Comparison of ENCODE assay signal across 8 cellular contexts in genomic region chr11:46238967-46239800, GRCh38. TPM values are rescaled to one million over a fixed set of nuclear protein-coding genes. Genes with fewer than 3 reads are reported as not detected.
A peak's percentile ranks its signal among the peaks of the same experiment; 100 is the strongest.
DNase-seq lines count a peak whose midpoint lies in the region; ATAC-seq and TF ChIP-seq lines count a peak whose summit lies in the region.

No MANE protein-coding gene starts in this region.

- H2AFZ ChIP-seq in OCI-LY1 (ENCODE audit: low read length): no peak overlapping the region

- peak overlapping the region; percentile 45 to 68 (median 54) for H3K4me3 ChIP-seq in BLaER1 treated with 17β-estradiol and CSF1 and Interleukin-3, amounts not matched to agents 10 nM and 100 nM
- peak overlapping the region; percentile 41 for H3K4me3 ChIP-seq in OCI-LY1 (ENCODE audit: low read depth, low read length, poor library complexity, severe bottlenecking)
- H3K4me3 ChIP-seq in mononuclear cell (ENCODE audit: low read length): peak overlapping the region; percentile 19

- H3K9me3 ChIP-seq in BLaER1 treated with 17β-estradiol and CSF1 and Interleukin-3, amounts not matched to agents 10 nM and 100 nM (replicated peaks in 1 of 11): peaks cover 5 to 28% (median 6%) of the 10 kb centered on the region in 11 experiments; a peak in 17 of 22 replicates
- no peaks in the 10 kb centered on the region for H3K9me3 ChIP-seq in OCI-LY1 (ENCODE audit: low read length)
- no peaks in the 10 kb centered on the region for H3K9me3 ChIP-seq in mononuclear cell (ENCODE audit: low read depth, low read length)

- peak; percentile 89 for TF ChIP-seq CTCF in OCI-LY1 (IDR thresholded peaks at IDR 0.05; ENCODE audit: low read length)

- H3K36me3 ChIP-seq in BLaER1 treated with 17β-estradiol and CSF1 and Interleukin-3, amounts not matched to agents 10 nM and 100 nM: no peaks in the 10 kb centered on the region
- H3K36me3 ChIP-seq in OCI-LY1 (ENCODE audit: insufficient read depth, low read length): no peaks in the 10 kb centered on the region

- DNase-seq in activated T-cell treated with anti-CD3 and anti-CD28 coated beads for 1 hour (ENCODE audit: low read depth) (peak; percentile 73), epidermal melanocyte (ENCODE audit: insufficient read length, low spot score) (peak; percentile 92)
- peak; percentile 45 to 64 for DNase-seq in stimulated activated CD8-positive, alpha-beta memory T cell treated with anti-CD3 and anti-CD28 coated beads, Interleukin-2, amount 100 ng/mL, for 1 hour (ENCODE audit: low read depth in 2 of 2)

- peak overlapping the region; percentile 75 to 94 (median 89) for H3K4me2 ChIP-seq in BLaER1 treated with 17β-estradiol and CSF1 and Interleukin-3, amounts not matched to agents 10 nM and 100 nM
- H3K4me2 ChIP-seq in OCI-LY1 (ENCODE audit: low read length): peak overlapping the region; percentile 58

- peak overlapping the region in 3 of 11 experiments; percentile 16 to 40 (median 29); a peak in 1 of 22 replicates for H3K9ac ChIP-seq in BLaER1 treated with 17β-estradiol and CSF1 and Interleukin-3, amounts not matched to agents 10 nM and 100 nM
- H3K9ac ChIP-seq in OCI-LY1 (ENCODE audit: low read length): no peak overlapping the region

- no peak overlapping the region for H3K27ac ChIP-seq in BLaER1 treated with 17β-estradiol and CSF1 and Interleukin-3, amounts not matched to agents 10 nM and 100 nM
- H3K27ac ChIP-seq in OCI-LY1 (ENCODE audit: low read depth, low read length, poor library complexity, severe bottlenecking): no peak overlapping the region

- no peaks in the 10 kb centered on the region for H3F3A ChIP-seq in OCI-LY1 (ENCODE audit: insufficient read depth, low read length)

- H3K27me3 ChIP-seq in BLaER1 treated with 17β-estradiol and CSF1 and Interleukin-3, amounts not matched to agents 10 nM and 100 nM: peaks cover 15 to 53% (median 39%) of the 10 kb centered on the region in 11 experiments
- H3K27me3 ChIP-seq in OCI-LY1 (ENCODE audit: insufficient read depth, low read length) (no peaks in the 10 kb centered on the region; the same call in none of the 2 replicates), mononuclear cell (ENCODE audit: insufficient read depth, low read length) (peaks cover 20% of the 10 kb centered on the region)

- no peaks in the 10 kb centered on the region for H4K20me1 ChIP-seq in BLaER1 treated with 17β-estradiol and CSF1 and Interleukin-3, amounts not matched to agents 10 nM and 100 nM
- H4K20me1 ChIP-seq in OCI-LY1 (ENCODE audit: insufficient read depth, low read length): no peaks in the 10 kb centered on the region

- peaks cover 32 to 57% (median 44%) of the 10 kb centered on the region in 10 experiments for H3K4me1 ChIP-seq in BLaER1 treated with 17β-estradiol and CSF1 and Interleukin-3, amounts not matched to agents 10 nM and 100 nM
- peaks cover 28% of the 10 kb centered on the region for H3K4me1 ChIP-seq in OCI-LY1 (ENCODE audit: insufficient read depth, low read length, severe bottlenecking)
- H3K4me1 ChIP-seq in mononuclear cell (ENCODE audit: insufficient read depth, low read length): peaks cover 50% of the 10 kb centered on the region

- H3K9me2 ChIP-seq in OCI-LY1 (ENCODE audit: low read depth, low read length): no peaks in the 10 kb centered on the region

- H3K79me2 ChIP-seq in OCI-LY1 (ENCODE audit: insufficient read depth, low read length): no peaks in the 10 kb centered on the region

- ATAC-seq in GM19372 (IDR thresholded peaks at IDR 0.05; ENCODE audit: low read depth, unreplicated experiment): peak; percentile 60
- ATAC-seq in HG03571 (IDR thresholded peaks at IDR 0.05; ENCODE audit: unreplicated experiment): peak; percentile 64

RNA-seq across cellular contexts. Expression of gene CREB3L1, which starts 38.3 kb away (rescaled TPM):
- 0.10 TPM for total RNA-seq in mononuclear cell
